1 cellular context compared by ENCODE assay signal in genomic region chr2:55268907-55269611, GRCh38.
A peak's percentile ranks its signal among the peaks of the same experiment; 100 is the strongest.
TF ChIP-seq lines count a peak whose summit lies in the region.

Gene MTIF2 (minus strand): TSS chr2:55269231. CDS start chr2:55263858, 5,373 bp downstream.

TF ChIP-seq in H1, 55 proteins besides CTCF, POLR2A, EP300 and RAD21:
- TF ChIP-seq TCF12 (IDR thresholded peaks at IDR 0.05; ENCODE audit: low read depth, low read length), result 0 out of 2 replicates have a peak, but pooled peaks have one; percentile 42
- TF ChIP-seq CREB1 (IDR thresholded peaks at IDR 0.05), result peak; percentile 73
- TF ChIP-seq KDM4A (IDR thresholded peaks at IDR 0.05; ENCODE audit: low read depth, low read length, severe bottlenecking), result peak; percentile 65
- peak; percentile 94 for TF ChIP-seq TAF1 (IDR thresholded peaks at IDR 0.05; ENCODE audit: low read depth, low read length)
- TF ChIP-seq ZNF274 (IDR thresholded peaks at IDR 0.05; ENCODE audit: borderline replicate concordance, extremely low read depth, low read length), result no peak
- TF ChIP-seq ATF2 (IDR thresholded peaks at IDR 0.05; ENCODE audit: low read length), result no peak
- TF ChIP-seq BRCA1 (IDR thresholded peaks at IDR 0.05; ENCODE audit: low read depth, low read length), result no peak
- TF ChIP-seq SP4 (IDR thresholded peaks at IDR 0.05; ENCODE audit: low read length), result peak; percentile 88; the same call in 1 of the 2 replicates
- peak; percentile 60 for TF ChIP-seq CTBP2 (IDR thresholded peaks at IDR 0.05; ENCODE audit: borderline replicate concordance, insufficient read depth, insufficient read length, low read length)
- TF ChIP-seq POU5F1 (IDR thresholded peaks at IDR 0.05; ENCODE audit: low read depth, low read length), result no peak
- TF ChIP-seq CHD1 (IDR thresholded peaks at IDR 0.05; ENCODE audit: low read depth, low read length), result no peak
- TF ChIP-seq TEAD4 (IDR thresholded peaks at IDR 0.05; ENCODE audit: low read depth, low read length), result peak; percentile 86
- no peak for TF ChIP-seq RNF2 (IDR thresholded peaks at IDR 0.05; ENCODE audit: borderline replicate concordance, low read depth, low read length, missing control alignments, poor library complexity, severe bottlenecking)
- TF ChIP-seq, protein P1, sequence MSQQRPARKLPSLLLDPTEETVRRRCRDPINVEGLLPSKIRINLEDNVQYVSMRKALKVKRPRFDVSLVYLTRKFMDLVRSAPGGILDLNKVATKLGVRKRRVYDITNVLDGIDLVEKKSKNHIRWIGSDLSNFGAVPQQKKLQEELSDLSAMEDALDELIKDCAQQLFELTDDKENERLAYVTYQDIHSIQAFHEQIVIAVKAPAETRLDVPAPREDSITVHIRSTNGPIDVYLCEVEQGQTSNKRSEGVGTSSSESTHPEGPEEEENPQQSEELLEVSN (IDR thresholded peaks at IDR 0.05), result peak; percentile 31
- 0 out of 2 replicates have a peak, but pooled peaks have one; percentile 13 for TF ChIP-seq BACH1 (IDR thresholded peaks at IDR 0.05; ENCODE audit: low read length)
- TF ChIP-seq EGR1 (IDR thresholded peaks at IDR 0.05; ENCODE audit: borderline replicate concordance, low read depth, low read length), result peak; percentile 76
- peak; percentile 71 for TF ChIP-seq SRF (IDR thresholded peaks at IDR 0.05; ENCODE audit: low read depth, low read length)
- TF ChIP-seq, protein P2, sequence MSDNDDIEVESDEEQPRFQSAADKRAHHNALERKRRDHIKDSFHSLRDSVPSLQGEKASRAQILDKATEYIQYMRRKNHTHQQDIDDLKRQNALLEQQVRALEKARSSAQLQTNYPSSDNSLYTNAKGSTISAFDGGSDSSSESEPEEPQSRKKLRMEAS (IDR thresholded peaks at IDR 0.05), result peak; percentile 69
- TF ChIP-seq RBBP5 (IDR thresholded peaks at IDR 0.05; ENCODE audit: borderline replicate concordance, low read depth, low read length), result no peak
- peak; percentile 96 for TF ChIP-seq POLR2AphosphoS5 (IDR thresholded peaks at IDR 0.05; ENCODE audit: low read depth, low read length)
- TF ChIP-seq TBP (IDR thresholded peaks at IDR 0.05; ENCODE audit: low read depth, low read length), result peak; percentile 89
- TF ChIP-seq GABPA (IDR thresholded peaks at IDR 0.05; ENCODE audit: borderline replicate concordance, insufficient read depth, low read length), result peak; percentile 100
- TF ChIP-seq EZH2 (IDR thresholded peaks at IDR 0.05; ENCODE audit: low read depth, low read length, severe bottlenecking), result no peak
- TF ChIP-seq RFX5 (IDR thresholded peaks at IDR 0.05; ENCODE audit: borderline replicate concordance, low read depth, low read length), result no peak
- TF ChIP-seq NANOG (IDR thresholded peaks at IDR 0.05; ENCODE audit: insufficient read depth, low read depth, low read length, poor library complexity, severe bottlenecking), result peak; percentile 36
- TF ChIP-seq PHF8 (conservative IDR thresholded peaks at IDR 0.05; ENCODE audit: low read depth, low read length), result peak; percentile 84
- peak; percentile 74 for TF ChIP-seq YY1 (IDR thresholded peaks at IDR 0.05; ENCODE audit: low read depth, low read length)
- no peak for TF ChIP-seq CBX5 (IDR thresholded peaks at IDR 0.05; ENCODE audit: low read depth, low read length)
- TF ChIP-seq MAFK (IDR thresholded peaks at IDR 0.05; ENCODE audit: low read depth, low read length), result no peak
- peak; percentile 94 for TF ChIP-seq KDM5A (IDR thresholded peaks at IDR 0.05; ENCODE audit: low read length)
- peak; percentile 90 to 92; a peak in 2 of 4 replicates for TF ChIP-seq SIN3A (conservative IDR thresholded peaks at IDR 0.05 in 1 of 2, IDR thresholded peaks at IDR 0.05 in 1 of 2; ENCODE audit: low read depth in 1 of 2, low read length in 2 of 2)
- TF ChIP-seq HDAC2 (IDR thresholded peaks at IDR 0.05; ENCODE audit: borderline replicate concordance in 1 of 2, low read depth in 2 of 2, low read length in 2 of 2), result peak in 1 of 2 experiments; percentile 67; a peak in 1 of 4 replicates
- peak; percentile 73 for TF ChIP-seq TAF7 (optimal IDR thresholded peaks at IDR 0.05; ENCODE audit: borderline replicate concordance, low read depth, low read length)
- peak; percentile 34 for TF ChIP-seq SAP30 (IDR thresholded peaks at IDR 0.05; ENCODE audit: insufficient read depth, insufficient replicate concordance, low read length)
- TF ChIP-seq ASH2L (IDR thresholded peaks at IDR 0.05; ENCODE audit: low read length), result peak; percentile 89
- peak; percentile 30; the same call in 1 of the 2 replicates for TF ChIP-seq SIX5 (IDR thresholded peaks at IDR 0.05; ENCODE audit: low read depth, low read length)
- no peak for TF ChIP-seq NRF1 (IDR thresholded peaks at IDR 0.05; ENCODE audit: low read depth, low read length)
